Comparison of ENCODE assay signal across 12 cellular contexts in the genomic region with DNA sequence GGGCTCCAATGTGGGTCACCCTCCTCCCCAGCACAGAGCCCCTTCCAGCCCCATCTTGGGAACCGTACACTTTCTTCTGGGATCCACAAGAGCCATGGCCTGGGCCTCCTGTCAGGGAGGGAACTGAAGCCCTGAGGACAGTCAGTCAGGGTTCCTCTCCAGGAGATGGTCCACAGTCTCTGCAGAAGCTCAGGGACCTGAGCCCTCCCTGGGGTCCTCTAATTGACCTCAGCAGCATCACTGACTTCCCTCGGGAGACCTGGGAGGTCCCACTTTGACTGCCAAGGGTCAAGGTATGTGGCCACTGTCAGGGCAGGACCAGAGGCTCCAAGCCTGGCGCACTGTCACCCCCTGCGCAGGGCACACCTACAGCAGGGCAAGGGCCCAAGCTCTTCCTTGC. TPM values are rescaled to one million over a fixed set of nuclear protein-coding genes. Genes with fewer than 3 reads are reported as not detected.
DNase-seq lines count a peak whose midpoint lies in the region; ATAC-seq and TF ChIP-seq lines count a peak whose summit lies in the region.
"Had no signal": no experiment of that assay in that cellular context is flagged by ENCODE, and none has a peak within 500 bp of the region (broad histone marks: within the 10 kb centered on the region; RNA-seq: fewer than 3 reads in every experiment).

No MANE protein-coding gene starts in this region.

- no peak overlapping the region for H2BK120ac ChIP-seq in neuronal stem cell (ENCODE audit: low read depth, low read length)

- peaks cover 5 to 19% of the 10 kb centered on the region in 2 donors for H3K36me3 ChIP-seq in neuronal stem cell (replicated peaks in 1 of 2; ENCODE audit: control insufficient read depth in 2 of 2, insufficient read depth in 2 of 2, low read length in 2 of 2)
- H3K36me3 ChIP-seq in ascending aorta: peaks cover 24 to 34% of the 10 kb centered on the region in 2 donors
- H3K36me3 ChIP-seq: neural progenitor cell had no signal

- H2BK5ac ChIP-seq in neuronal stem cell (ENCODE audit: low read length): no peak overlapping the region

- peak overlapping the region; percentile 18 for H3K4me3 Mint-ChIP-seq in T-helper 2 cell treated with Interferon-gamma antibody and Interleukin-4, amounts not matched to agents 5 μg/mL and 100 μg/mL, for 36 hours
- no peak overlapping the region for H3K4me3 Mint-ChIP-seq in activated B cell treated with CpG ODN at 0.5 μM for 24 hours
- H3K4me3 Mint-ChIP-seq: neural progenitor cell, T-helper 17 cell had no signal

- no peak overlapping the region for H3K4me2 ChIP-seq in neuronal stem cell (ENCODE audit: insufficient read depth, low read length, poor library complexity, severe bottlenecking)
- H3K4me2 ChIP-seq: neural progenitor cell had no signal

- CTCF ChIA-PET in activated B cell treated with CpG ODN at 0.5 μM for 24 hours (lab: Charles Lee): interaction anchor here (0.7 to 2.8 kb wide), 5 partner anchors 35 to 170 kb away, joined by 3 to 14 read pairs (median 4); no protein-coding TSS in a partner anchor

- no peak overlapping the region for H2AFZ ChIP-seq in neuronal stem cell (ENCODE audit: low read length)
- H2AFZ ChIP-seq: neural progenitor cell had no signal

- no peaks in the 10 kb centered on the region for H3K79me1 ChIP-seq in neuronal stem cell (ENCODE audit: low read depth, low read length)

- H3K27ac ChIP-seq in neuronal stem cell (replicated peaks; ENCODE audit: low read length): no peak overlapping the region
- H3K27ac ChIP-seq in ascending aorta: no peak overlapping the region
- H3K27ac ChIP-seq: neural progenitor cell had no signal

- H3K9me3 ChIP-seq in neuronal stem cell (replicated peaks in 1 of 2; ENCODE audit: control insufficient read depth in 2 of 2, insufficient read depth in 1 of 2, low read depth in 1 of 2, low read length in 2 of 2): no peaks in the 10 kb centered on the region
- H3K9me3 ChIP-seq in ascending aorta: no peaks in the 10 kb centered on the region
- H3K9me3 ChIP-seq: Caco-2 had no signal

- H2BK15ac ChIP-seq in neuronal stem cell (ENCODE audit: low read length): no peak overlapping the region

- no peak overlapping the region for H3K23ac ChIP-seq in neuronal stem cell (ENCODE audit: low read depth, low read length, poor library complexity)

- no peak overlapping the region for H4K91ac ChIP-seq in neuronal stem cell (ENCODE audit: low read depth, low read length, poor library complexity)

- H4K8ac ChIP-seq in neuronal stem cell (ENCODE audit: low read depth, low read length): no peak overlapping the region

- WGBS in neuronal stem cell (ENCODE audit: extremely low coverage in 2 of 2, insufficient read length in 2 of 2, insufficient replicate concordance in 1 of 2), 2 donors: no CpG with 5 or more reads among the region's 4 CpGs

- peaks cover 22% of the 10 kb centered on the region for H3K36me3 Mint-ChIP-seq in T-helper 2 cell treated with Interferon-gamma antibody and Interleukin-4, amounts not matched to agents 5 μg/mL and 100 μg/mL, for 36 hours (ENCODE audit: low read depth)
- H3K36me3 Mint-ChIP-seq in activated B cell treated with CpG ODN at 0.5 μM for 24 hours (ENCODE audit: low read depth): peaks cover 33% of the 10 kb centered on the region

- H2AK5ac ChIP-seq in neuronal stem cell (ENCODE audit: low read depth, low read length): no peak overlapping the region

- ATAC-seq in GM21423 (IDR thresholded peaks at IDR 0.05; ENCODE audit: unreplicated experiment) (peak; percentile 7), activated B cell treated with CpG ODN at 0.5 μM for 24 hours (ENCODE audit: low read depth) (no peak), sciatic nerve (peak; percentile 46)

- H3K4me3 ChIP-seq in neuronal stem cell (ENCODE audit: low read length in 2 of 2): no peak overlapping the region
- no peak overlapping the region for H3K4me3 ChIP-seq in ascending aorta
- H3K4me3 ChIP-seq: neural progenitor cell had no signal

- peaks cover 4% of the 10 kb centered on the region for H3K4me1 Mint-ChIP-seq in T-helper 2 cell treated with Interferon-gamma antibody and Interleukin-4, amounts not matched to agents 5 μg/mL and 100 μg/mL, for 36 hours (ENCODE audit: low read depth)
- peaks cover 6% of the 10 kb centered on the region for H3K4me1 Mint-ChIP-seq in activated B cell treated with CpG ODN at 0.5 μM for 24 hours
- H3K4me1 Mint-ChIP-seq: neural progenitor cell had no signal

- POLR2A ChIA-PET in activated B cell treated with CpG ODN at 0.5 μM for 24 hours (lab: Charles Lee): interaction anchor here (0.8 to 1.4 kb wide), 3 partner anchors 32 to 310 kb away, joined by 4 to 11 read pairs (median 6); a partner anchor contains a TSS

- no peak overlapping the region for H2BK12ac ChIP-seq in neuronal stem cell (ENCODE audit: low read length)

- no peak overlapping the region for H3K4ac ChIP-seq in neuronal stem cell (ENCODE audit: low read length)

- no peaks in the 10 kb centered on the region for H3K9me3 Mint-ChIP-seq in T-helper 2 cell treated with Interferon-gamma antibody and Interleukin-4, amounts not matched to agents 5 μg/mL and 100 μg/mL, for 36 hours
- H3K9me3 Mint-ChIP-seq in activated B cell treated with CpG ODN at 0.5 μM for 24 hours: no peaks in the 10 kb centered on the region
- H3K9me3 Mint-ChIP-seq: neural progenitor cell had no signal

- intact Hi-C loops in activated B cell treated with CpG ODN at 0.5 μM for 24 hours (cut with micrococcal nuclease): loop anchor here (5.0 kb wide), 6 partner anchors 49 to 419 kb away; a partner anchor contains a TSS
- intact Hi-C loops in sciatic nerve (cut with DNase I): no loop called here
- intact Hi-C loops in ascending aorta (cut with DNase I): no loop called here

- no peak overlapping the region for H3K9ac ChIP-seq in neuronal stem cell (ENCODE audit: low read depth, low read length, poor library complexity)
- H3K9ac ChIP-seq: neural progenitor cell had no signal

- H3K14ac ChIP-seq in neuronal stem cell (ENCODE audit: low read length): no peak overlapping the region

- TF ChIP-seq CTCF in activated B cell treated with CpG ODN at 0.5 μM for 24 hours (IDR thresholded peaks at IDR 0.05) (no peak), ascending aorta (IDR thresholded peaks at IDR 0.05) (no peak)

- no peaks in the 10 kb centered on the region for H3K4me1 ChIP-seq in neuronal stem cell (ENCODE audit: control insufficient read depth in 2 of 2, insufficient read depth in 1 of 2, low read depth in 1 of 2, low read length in 2 of 2)
- H3K4me1 ChIP-seq in ascending aorta: no peaks in the 10 kb centered on the region
- H3K4me1 ChIP-seq: Caco-2, neural progenitor cell had no signal

- H3K27ac Mint-ChIP-seq in T-helper 2 cell treated with Interferon-gamma antibody and Interleukin-4, amounts not matched to agents 5 μg/mL and 100 μg/mL, for 36 hours: peak overlapping the region; percentile 54
- peak overlapping the region; percentile 64 for H3K27ac Mint-ChIP-seq in activated B cell treated with CpG ODN at 0.5 μM for 24 hours
- H3K27ac Mint-ChIP-seq: neural progenitor cell, T-helper 17 cell had no signal

- H3K27me3 Mint-ChIP-seq in T-helper 2 cell treated with Interferon-gamma antibody and Interleukin-4, amounts not matched to agents 5 μg/mL and 100 μg/mL, for 36 hours (ENCODE audit: low read depth): no peaks in the 10 kb centered on the region
- no peaks in the 10 kb centered on the region for H3K27me3 Mint-ChIP-seq in activated B cell treated with CpG ODN at 0.5 μM for 24 hours
- H3K27me3 Mint-ChIP-seq: T-helper 17 cell had no signal

- no peak for DNase-seq in T-helper 2 cell treated with Interferon-gamma antibody and Interleukin-4, amounts not matched to agents 5 μg/mL and 100 μg/mL, for 36 hours (ENCODE audit: low spot score)
- no peak for DNase-seq in T-helper 2 cell
- no peak for DNase-seq in activated B cell treated with CpG ODN at 0.5 μM for 24 hours
- peak; percentile 25 for DNase-seq in sciatic nerve (ENCODE audit: low spot score)
- DNase-seq in neuronal stem cell (ENCODE audit: low spot score): no peak
- DNase-seq in kidney tubule cell (ENCODE audit: low spot score): no peak
- no peak for DNase-seq in ascending aorta (ENCODE audit: low spot score in 2 of 2)
- DNase-seq: mammary epithelial cell had no signal

- H3K27me3 ChIP-seq in neuronal stem cell (ENCODE audit: control insufficient read depth in 3 of 3, insufficient read depth in 3 of 3, low read depth in 1 of 3, low read length in 3 of 3): no peaks in the 10 kb centered on the region
- H3K27me3 ChIP-seq in ascending aorta: no peaks in the 10 kb centered on the region
- H3K27me3 ChIP-seq: neural progenitor cell had no signal

- no peak overlapping the region for H3K18ac ChIP-seq in neuronal stem cell (ENCODE audit: low read length)

RNA-seq across cellular contexts. Expression of a gene that starts 32.3 kb away (rescaled TPM):
- total RNA-seq in activated B cell treated with CpG ODN at 0.5 μM for 24 hours: 11.7 and 14.0 TPM in 2 replicates
- total RNA-seq in sciatic nerve: 33.0 TPM
- 6.4 TPM for polyA plus RNA-seq in neuronal stem cell (2013, experiment 1 of 2)
- 6.4 TPM for polyA plus RNA-seq in neuronal stem cell (2013, experiment 2 of 2)
- 20.0 TPM for total RNA-seq in ascending aorta

RNA-seq across cellular contexts. Expression of a gene that starts 58.4 kb away (rescaled TPM):
- total RNA-seq in activated B cell treated with CpG ODN at 0.5 μM for 24 hours (22.7 and 24.4 TPM in 2 replicates), sciatic nerve (21.4 TPM), ascending aorta (0.43 TPM)
- 84.3 TPM for polyA plus RNA-seq in neuronal stem cell (2013, experiment 1 of 2)
- 85.9 TPM for polyA plus RNA-seq in neuronal stem cell (2013, experiment 2 of 2)

Comparison
In these comparisons a context has a peak if more than half of its experiments do, and no peak if none do; other contexts are left out.
1. RNA of a gene that starts 58.4 kb away (total RNA-seq): 22.7 to 24.4 TPM in activated B cell treated with CpG ODN at 0.5 μM for 24 hours and 21.4 TPM in sciatic nerve (single experiment); 0.43 TPM in ascending aorta (single experiment); every median in the first group is over 10 times any median in the second.